ENCODE assay signal across 22 cellular contexts in genomic region chr1:89169166-89169565, GRCh38. TPM values are rescaled to one million over a fixed set of nuclear protein-coding genes. Genes with fewer than 3 reads are reported as not detected.
A peak's percentile ranks its signal among the peaks of the same experiment; 100 is the strongest.
DNase-seq lines count a peak whose midpoint lies in the region; FAIRE-seq and TF ChIP-seq lines count a peak whose summit lies in the region.
"Had no signal": no experiment of that assay in that cellular context is flagged by ENCODE, and none has a peak within 500 bp of the region (broad histone marks: within the 10 kb centered on the region; RNA-seq: fewer than 3 reads in every experiment).

No MANE protein-coding gene starts in this region.

- H3K36me3 ChIP-seq in HEK293 (ENCODE audit: control insufficient read depth in 2 of 2, insufficient read depth in 1 of 2, low read length in 2 of 2): no peaks in the 10 kb centered on the region

- in situ Hi-C loops in G401 (cut with HindIII; ENCODE audit: low sequenced_read_pairs): no loop called here

- no peak overlapping the region for H3K4me3 ChIP-seq in HEK293 (ENCODE audit: low read depth, low read length)
- H3K4me3 ChIP-seq: A549, GM23338, K562 had no signal

- no peaks in the 10 kb centered on the region for H3K9me3 ChIP-seq in HEK293 (ENCODE audit: control insufficient read depth, insufficient read depth, low read depth, low read length)
- H3K9me3 ChIP-seq: A549 had no signal

- H3K27ac ChIP-seq in HEK293 (ENCODE audit: extremely low read depth, low read depth, low read length) (no peak overlapping the region), VCaP (peak overlapping the region; percentile 72)
- H3K27ac ChIP-seq: A549, C4-2B had no signal

- TF ChIP-seq CTCF in HEK293 (tag by site-specific recombination; IDR thresholded peaks at IDR 0.05) (no peak), VCaP (conservative IDR thresholded peaks at IDR 0.05) (no peak)

- FAIRE-seq in islet of Langerhans (lab: Jason Lieb, UNC): peak; percentile 33
- FAIRE-seq: A549, GM12892, GM18507, H54, HTR-8/SVneo had no signal

- POLR2A ChIA-PET in HEK293 (lab: Yijun Ruan, JAX): no interaction called here

- DNase-seq in OCI-M1 (lab: John Stamatoyannopoulos, UW): no peak
- no peak for DNase-seq in DMS53 (lab: John Stamatoyannopoulos, UW)
- no peak for DNase-seq in hepatic stellate cell (ENCODE audit: low spot score)
- no peak for DNase-seq in G401 (ENCODE audit: low spot score)
- DNase-seq: AML-193; Calu3; CD4-positive, alpha-beta T cell; GDM1; HCEC 1CT; HFFc6; IMR-90 had no signal

- CTCF ChIA-PET in HEK293 (lab: Yijun Ruan, JAX): no interaction called here

- no peaks in the 10 kb centered on the region for H3K4me1 ChIP-seq in HEK293 (ENCODE audit: control insufficient read depth, insufficient read depth, low read length)
- H3K4me1 ChIP-seq: A549 had no signal

TF ChIP-seq in HEK293, 187 proteins besides CTCF, POLR2A, EP300 and RAD21:
- TF ChIP-seq KLF7 (tag by site-specific recombination; IDR thresholded peaks at IDR 0.05; ENCODE audit: borderline replicate concordance): no peak
- TF ChIP-seq TCF7L2 (IDR thresholded peaks at IDR 0.05; ENCODE audit: borderline replicate concordance, low read depth, low read length): 0 out of 2 replicates have a peak, but pooled peaks have one; percentile 30

RNA-seq across cellular contexts. Expression of gene GBP7, which starts 6.6 kb away (rescaled TPM):
- total RNA-seq in G401 (2014; rRNA removed; shearing (Covaris generic)): not detected in 2 replicates
- total RNA-seq: CD4-positive, alpha-beta T cell; GM23338; HFFc6; IMR-90; K562 had no signal

RNA-seq across cellular contexts. Expression of gene GBP4, which starts 29.6 kb away (rescaled TPM):
- total RNA-seq in G401 (2014; rRNA removed; shearing (Covaris generic)): not detected in 2 replicates
- total RNA-seq: IMR-90 had no signal

RNA-seq across cellular contexts. Expression of gene GBP2, which starts 43.3 kb away (rescaled TPM):
- not detected in 2 replicates for total RNA-seq in G401 (2014; rRNA removed; shearing (Covaris generic))
- total RNA-seq: GM23338 had no signal
